In genomic region chr7:71630521-71630920, GRCh38 we compare ENCODE assay signal across 17 cellular contexts.
"Had no signal": no experiment of that assay in that cellular context is flagged by ENCODE, and none has a peak within 500 bp of the region (broad histone marks: within the 10 kb centered on the region; RNA-seq: fewer than 3 reads in every experiment).

No MANE protein-coding gene starts in this region.

- ATAC-seq: foreskin keratinocyte; lower lobe of right lung; natural killer cell treated with Interleukin-12 subunit alpha and Interleukin-12 subunit beta and Interleukin-15 and Interleukin-18, amount 100 ng/mL, for 72 hours had no signal

- H3K27ac Mint-ChIP-seq: activated naive CD4-positive, alpha-beta T cell treated with anti-CD3 and anti-CD28 coated beads, Interleukin-2, amount 50 U/mL, for 24 hours; natural killer cell treated with Interleukin-12 subunit alpha and Interleukin-12 subunit beta and Interleukin-15 and Interleukin-18, amount 100 ng/mL, for 72 hours; T-helper 1 cell treated with Interleukin-12 subunit alpha and Interleukin-12 subunit beta and Interleukin-4 antibody, amounts not matched to agents 30 μg/mL and 1 μg/mL, for 36 hours had no signal

- H3K4me3 ChIP-seq: ascending aorta, lower lobe of right lung, tibial nerve had no signal

- H3K36me3 Mint-ChIP-seq: activated naive CD4-positive, alpha-beta T cell treated with anti-CD3 and anti-CD28 coated beads, Interleukin-2, amount 50 U/mL, for 24 hours; natural killer cell treated with Interleukin-12 subunit alpha and Interleukin-12 subunit beta and Interleukin-15 and Interleukin-18, amount 100 ng/mL, for 72 hours had no signal

- H3K4me1 Mint-ChIP-seq: activated naive CD4-positive, alpha-beta T cell treated with anti-CD3 and anti-CD28 coated beads, Interleukin-2, amount 50 U/mL, for 24 hours had no signal

- H3K27ac ChIP-seq: ascending aorta, foreskin keratinocyte, lower lobe of right lung, tibial nerve, VCaP had no signal

- H3K27me3 Mint-ChIP-seq: natural killer cell treated with Interleukin-12 subunit alpha and Interleukin-12 subunit beta and Interleukin-15 and Interleukin-18, amount 100 ng/mL, for 72 hours had no signal

- H3K27me3 ChIP-seq: ascending aorta, foreskin keratinocyte, tibial nerve had no signal

- H3K36me3 ChIP-seq: ascending aorta, lower lobe of right lung, tibial nerve had no signal

- H3K9me3 ChIP-seq: ascending aorta, lower lobe of right lung, tibial nerve had no signal

- DNase-seq: activated CD4-positive, CD25-positive, alpha-beta regulatory T cell treated with anti-CD3 and anti-CD28 coated beads, Interleukin-2, amount 50 U/mL, for 72 hours; activated CD8-positive, alpha-beta memory T cell treated with anti-CD3 and anti-CD28 coated beads for 24 hours; activated CD8-positive, alpha-beta memory T cell treated with anti-CD3 and anti-CD28 coated beads, Interleukin-2, amount 50 U/mL, for 48 hours; activated gamma-delta T cell; activated T-cell treated with anti-CD3 and anti-CD28 coated beads, Interleukin-2, amount 50 U/mL, for 48 hours; foreskin keratinocyte; lower lobe of right lung; stimulated activated CD4-positive, alpha-beta T cell treated with anti-CD3 and anti-CD28 coated beads, Interleukin-12 subunit alpha, Interleukin-12 subunit beta, amount 100 ng/mL, for 4 hours; stimulated activated CD4-positive, alpha-beta T cell treated with anti-CD3 and anti-CD28 coated beads, Interleukin-1b, Interleukin-23, amount 100 ng/mL, for 48 hours; stimulated activated CD8-positive, alpha-beta memory T cell treated with anti-CD3 and anti-CD28 coated beads, Interleukin-4, amount 100 ng/mL, for 48 hours; stimulated activated naive CD4-positive, alpha-beta T cell had no signal

- H3K4me3 Mint-ChIP-seq: activated naive CD4-positive, alpha-beta T cell treated with anti-CD3 and anti-CD28 coated beads, Interleukin-2, amount 50 U/mL, for 24 hours; natural killer cell treated with Interleukin-12 subunit alpha and Interleukin-12 subunit beta and Interleukin-15 and Interleukin-18, amount 100 ng/mL, for 72 hours; T-helper 1 cell treated with Interleukin-12 subunit alpha and Interleukin-12 subunit beta and Interleukin-4 antibody, amounts not matched to agents 30 μg/mL and 1 μg/mL, for 36 hours had no signal
